ENCODE assay signal across 11 cellular contexts in the genomic region with DNA sequence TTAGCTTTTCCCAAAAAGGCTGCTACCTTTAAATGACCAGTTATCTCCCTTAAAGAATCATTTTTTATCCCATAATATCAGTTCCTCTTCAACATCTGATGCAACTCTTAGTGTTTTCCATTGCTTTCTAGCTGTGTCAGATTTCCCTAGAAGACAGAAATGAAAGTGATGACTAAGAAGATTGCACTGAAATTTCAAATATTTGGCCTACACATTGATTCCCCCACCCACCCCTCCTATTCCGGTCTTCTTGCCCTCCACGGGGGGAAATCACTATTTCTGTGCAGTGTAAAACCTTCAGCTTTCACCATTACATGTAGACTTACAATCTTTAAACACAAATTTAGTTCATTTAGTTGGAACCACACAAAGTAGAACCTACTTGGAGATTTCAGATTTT.
A peak's percentile ranks its signal among the peaks of the same experiment; 100 is the strongest.
DNase-seq lines count a peak whose midpoint lies in the region; TF ChIP-seq lines count a peak whose summit lies in the region.
"Had no signal": no experiment of that assay in that cellular context is flagged by ENCODE, and none has a peak within 500 bp of the region (broad histone marks: within the 10 kb centered on the region; RNA-seq: fewer than 3 reads in every experiment).

No MANE protein-coding gene starts in this region.

- no peaks in the 10 kb centered on the region for H3K36me3 ChIP-seq in esophagus squamous epithelium
- H3K36me3 ChIP-seq: BLaER1, gastrocnemius medialis had no signal

- peaks cover 0 to 8% (median 0%) of the 10 kb centered on the region in 4 donors for H3K27me3 ChIP-seq in esophagus squamous epithelium
- H3K27me3 ChIP-seq: BLaER1, gastrocnemius medialis had no signal

- H3K36me3 Mint-ChIP-seq in activated CD4-positive, alpha-beta memory T cell treated with anti-CD3 and anti-CD28 coated beads for 36 hours = peaks cover 2% of the 10 kb centered on the region
- H3K36me3 Mint-ChIP-seq in activated CD4-positive, alpha-beta memory T cell treated with anti-CD3 and anti-CD28 coated beads, Interleukin-2, amount 10 ng/mL, durations not matched to agents 7 days and 5 days (ENCODE audit: low read depth) = peaks cover 8% of the 10 kb centered on the region

- in situ Hi-C loops in astrocyte of the spinal cord (cut with HindIII; ENCODE audit: low sequenced_read_pairs) = no loop called here

- H3K9me3 Mint-ChIP-seq in activated CD4-positive, alpha-beta memory T cell treated with anti-CD3 and anti-CD28 coated beads for 36 hours = no peaks in the 10 kb centered on the region
- H3K9me3 Mint-ChIP-seq in activated CD4-positive, alpha-beta memory T cell treated with anti-CD3 and anti-CD28 coated beads, Interleukin-2, amount 10 ng/mL, durations not matched to agents 7 days and 5 days = peaks cover 10% of the 10 kb centered on the region

- peak; percentile 52 for DNase-seq in activated CD4-positive, alpha-beta memory T cell treated with anti-CD3 and anti-CD28 coated beads for 36 hours
- no peak for DNase-seq in activated CD4-positive, alpha-beta memory T cell treated with anti-CD3 and anti-CD28 coated beads, Interleukin-2, amount 10 ng/mL, durations not matched to agents 7 days and 5 days
- DNase-seq in M059J (ENCODE audit: low read depth) (peak; percentile 47), astrocyte of the spinal cord (ENCODE audit: low read depth, low spot score) (peak; percentile 75), pons (ENCODE audit: low spot score) (peak; percentile 63), lower leg skin (ENCODE audit: low spot score in 2 of 2) (no peak), NCI-H1105 treated with DMSO at 0.1 percent for 48 hours (lab: John Stamatoyannopoulos, UW) (no peak), esophagus squamous epithelium (lab: John Stamatoyannopoulos, UW) (no peak)
- DNase-seq: amygdala, gastrocnemius medialis had no signal

- intact Hi-C loops in activated CD4-positive, alpha-beta memory T cell treated with anti-CD3 and anti-CD28 coated beads for 36 hours (cut with micrococcal nuclease) = loop anchor here (1.0 to 5.0 kb wide), 2 partner anchors 100 to 224 kb away; no protein-coding TSS in a partner anchor
- intact Hi-C loops in lower leg skin (cut with DNase I; ENCODE audit: low total_unique reads) (no loop called here), esophagus squamous epithelium (cut with DNase I) (no loop called here)

- TF ChIP-seq POLR2A in lower leg skin (IDR thresholded peaks at IDR 0.05) (no peak), esophagus squamous epithelium (IDR thresholded peaks at IDR 0.05) (no peak)

- H3K4me1 Mint-ChIP-seq in activated CD4-positive, alpha-beta memory T cell treated with anti-CD3 and anti-CD28 coated beads for 36 hours (ENCODE audit: low read depth) = peaks cover 47% of the 10 kb centered on the region
- H3K4me1 Mint-ChIP-seq in activated CD4-positive, alpha-beta memory T cell treated with anti-CD3 and anti-CD28 coated beads, Interleukin-2, amount 10 ng/mL, durations not matched to agents 7 days and 5 days = peaks cover 54% of the 10 kb centered on the region

- H3K27me3 Mint-ChIP-seq in activated CD4-positive, alpha-beta memory T cell treated with anti-CD3 and anti-CD28 coated beads for 36 hours = peaks cover 28% of the 10 kb centered on the region
- peaks cover 36% of the 10 kb centered on the region for H3K27me3 Mint-ChIP-seq in activated CD4-positive, alpha-beta memory T cell treated with anti-CD3 and anti-CD28 coated beads, Interleukin-2, amount 10 ng/mL, durations not matched to agents 7 days and 5 days

- H3K27ac Mint-ChIP-seq in activated CD4-positive, alpha-beta memory T cell treated with anti-CD3 and anti-CD28 coated beads for 36 hours = peak overlapping the region; percentile 61
- no peak overlapping the region for H3K27ac Mint-ChIP-seq in activated CD4-positive, alpha-beta memory T cell treated with anti-CD3 and anti-CD28 coated beads, Interleukin-2, amount 10 ng/mL, durations not matched to agents 7 days and 5 days

- H3K9me3 ChIP-seq in esophagus squamous epithelium = no peaks in the 10 kb centered on the region
- H3K9me3 ChIP-seq: gastrocnemius medialis had no signal

- no peak for TF ChIP-seq CTCF in astrocyte of the spinal cord (IDR thresholded peaks at IDR 0.05; ENCODE audit: low read depth, low read length)
- no peak for TF ChIP-seq CTCF in lower leg skin (IDR thresholded peaks at IDR 0.05)
- TF ChIP-seq CTCF in esophagus squamous epithelium (IDR thresholded peaks at IDR 0.05) = no peak

- H3K4me3 ChIP-seq in astrocyte of the spinal cord (ENCODE audit: low read depth, low read length) = no peak overlapping the region
- H3K4me3 ChIP-seq in lower leg skin (ENCODE audit: low read depth, poor library complexity, severe bottlenecking) = no peak overlapping the region
- H3K4me3 ChIP-seq in esophagus squamous epithelium = no peak overlapping the region
- H3K4me3 ChIP-seq: BLaER1, gastrocnemius medialis had no signal

- no peak overlapping the region for H3K27ac ChIP-seq in esophagus squamous epithelium
- H3K27ac ChIP-seq: BLaER1, gastrocnemius medialis had no signal

- WGBS in lower leg skin, 2 donors = 56 to 67% methylated on average over 2 of the region's 2 CpGs
- 45 to 78% methylated on average over 2 of the region's 2 CpGs for WGBS in esophagus squamous epithelium, 2 donors

- CTCF ChIA-PET in activated CD4-positive, alpha-beta memory T cell treated with anti-CD3 and anti-CD28 coated beads for 36 hours (lab: Charles Lee) = interaction anchor here (0.8 to 1.5 kb wide), 4 partner anchors 13 to 65 kb away, joined by 3 to 4 read pairs (median 4); partner anchors contain the start of gene IL6
- CTCF ChIA-PET in activated CD4-positive, alpha-beta memory T cell treated with anti-CD3 and anti-CD28 coated beads, Interleukin-2, amount 10 ng/mL, durations not matched to agents 7 days and 5 days (lab: Charles Lee) = interaction anchor here (0.9 to 2.5 kb wide), 3 partner anchors 15 to 64 kb away, joined by 3 to 8 read pairs (median 3); partner anchors contain the start of gene IL6

- H3K4me1 ChIP-seq in esophagus squamous epithelium = peaks cover 0 to 13% (median 0%) of the 10 kb centered on the region in 3 donors
- H3K4me1 ChIP-seq: gastrocnemius medialis had no signal

- no peak overlapping the region for H3K4me3 Mint-ChIP-seq in activated CD4-positive, alpha-beta memory T cell treated with anti-CD3 and anti-CD28 coated beads for 36 hours
- no peak overlapping the region for H3K4me3 Mint-ChIP-seq in activated CD4-positive, alpha-beta memory T cell treated with anti-CD3 and anti-CD28 coated beads, Interleukin-2, amount 10 ng/mL, durations not matched to agents 7 days and 5 days

- POLR2A ChIA-PET in activated CD4-positive, alpha-beta memory T cell treated with anti-CD3 and anti-CD28 coated beads for 36 hours (lab: Charles Lee) = interaction anchor here (0.9 to 1.9 kb wide), 5 partner anchors 14 to 99 kb away, joined by 3 to 11 read pairs (median 6); no protein-coding TSS in a partner anchor
- POLR2A ChIA-PET in activated CD4-positive, alpha-beta memory T cell treated with anti-CD3 and anti-CD28 coated beads, Interleukin-2, amount 10 ng/mL, durations not matched to agents 7 days and 5 days (lab: Charles Lee) = no interaction called here

Comparison
In these comparisons a context has a peak if more than half of its experiments do, and no peak if none do; other contexts are left out.
1. DNase-seq: peak in activated CD4-positive, alpha-beta memory T cell treated with anti-CD3 and anti-CD28 coated beads for 36 hours (single experiment), M059J (single experiment), astrocyte of the spinal cord (single experiment) and pons (single experiment); none in activated CD4-positive, alpha-beta memory T cell treated with anti-CD3 and anti-CD28 coated beads, Interleukin-2, amount 10 ng/mL, durations not matched to agents 7 days and 5 days (single experiment), lower leg skin (0 of 2), NCI-H1105 treated with DMSO at 0.1 percent for 48 hours (single experiment) and esophagus squamous epithelium (single experiment).